8 cellular contexts compared by ENCODE assay signal in genomic region chr15:55407949-55408766, GRCh38. TPM values are rescaled to one million over a fixed set of nuclear protein-coding genes. Genes with fewer than 3 reads are reported as not detected.
A peak's percentile ranks its signal among the peaks of the same experiment; 100 is the strongest.
DNase-seq lines count a peak whose midpoint lies in the region; ATAC-seq and TF ChIP-seq lines count a peak whose summit lies in the region.

A gene with protein sequence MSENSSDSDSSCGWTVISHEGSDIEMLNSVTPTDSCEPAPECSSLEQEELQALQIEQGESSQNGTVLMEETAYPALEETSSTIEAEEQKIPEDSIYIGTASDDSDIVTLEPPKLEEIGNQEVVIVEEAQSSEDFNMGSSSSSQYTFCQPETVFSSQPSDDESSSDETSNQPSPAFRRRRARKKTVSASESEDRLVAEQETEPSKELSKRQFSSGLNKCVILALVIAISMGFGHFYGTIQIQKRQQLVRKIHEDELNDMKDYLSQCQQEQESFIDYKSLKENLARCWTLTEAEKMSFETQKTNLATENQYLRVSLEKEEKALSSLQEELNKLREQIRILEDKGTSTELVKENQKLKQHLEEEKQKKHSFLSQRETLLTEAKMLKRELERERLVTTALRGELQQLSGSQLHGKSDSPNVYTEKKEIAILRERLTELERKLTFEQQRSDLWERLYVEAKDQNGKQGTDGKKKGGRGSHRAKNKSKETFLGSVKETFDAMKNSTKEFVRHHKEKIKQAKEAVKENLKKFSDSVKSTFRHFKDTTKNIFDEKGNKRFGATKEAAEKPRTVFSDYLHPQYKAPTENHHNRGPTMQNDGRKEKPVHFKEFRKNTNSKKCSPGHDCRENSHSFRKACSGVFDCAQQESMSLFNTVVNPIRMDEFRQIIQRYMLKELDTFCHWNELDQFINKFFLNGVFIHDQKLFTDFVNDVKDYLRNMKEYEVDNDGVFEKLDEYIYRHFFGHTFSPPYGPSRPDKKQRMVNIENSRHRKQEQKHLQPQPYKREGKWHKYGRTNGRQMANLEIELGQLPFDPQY (minus strand): TSS chr15:55408359. CDS start chr15:55389424, 18,935 bp downstream.
TSS of gene PIERCE2 (plus strand) at chr15:55408495. CDS start at chr15:55408769, 274 bp downstream.

- H3K79me2 ChIP-seq in PC-9 (ENCODE audit: low read depth): 0 out of 2 replicates have a peak, but pooled peaks cover 3% of the 10 kb centered on the region

- H3K27ac Mint-ChIP-seq in activated T-cell treated with anti-CD3 and anti-CD28 coated beads, Interleukin-2, amount 50 U/mL, for 72 hours: peak within 1 kb of the TSS; percentile 89

- TF ChIP-seq POLR2A in esophagus squamous epithelium (IDR thresholded peaks at IDR 0.05): peak in 3 of 4 donors; percentile 7 to 89 (median 76)

- H3K4me3 Mint-ChIP-seq in activated T-cell treated with anti-CD3 and anti-CD28 coated beads, Interleukin-2, amount 50 U/mL, for 72 hours: peak within 1 kb of the TSS; percentile 90 to 95

- no peaks in the 10 kb centered on the region for H3K9me3 Mint-ChIP-seq in activated T-cell treated with anti-CD3 and anti-CD28 coated beads, Interleukin-2, amount 50 U/mL, for 72 hours

- H3K4me1 Mint-ChIP-seq in activated T-cell treated with anti-CD3 and anti-CD28 coated beads, Interleukin-2, amount 50 U/mL, for 72 hours (ENCODE audit: low read depth): peaks cover 45% of the 10 kb centered on the region

- no peaks in the 10 kb centered on the region for H3K9me3 ChIP-seq in PC-9 (ENCODE audit: insufficient read depth, low read depth)
- no peaks in the 10 kb centered on the region for H3K9me3 ChIP-seq in esophagus squamous epithelium

- peak within 1 kb of the TSS; percentile 42 for H3K4me3 ChIP-seq in Jurkat, Clone E6-1 (ENCODE audit: low read length)
- H3K4me3 ChIP-seq in PC-9: peak within 1 kb of the TSS; percentile 75
- peak within 1 kb of the TSS; percentile 79 to 94 (median 91) for H3K4me3 ChIP-seq in esophagus squamous epithelium

- DNase-seq in DMS79 (lab: John Stamatoyannopoulos, UW) (peak; percentile 51), PC-9 (peak; percentile 79 to 94), esophagus squamous epithelium (lab: John Stamatoyannopoulos, UW) (peak; percentile 62), myocyte (ENCODE audit: low read depth) (peak; percentile 95)
- DNase-seq in Jurkat, Clone E6-1 (ENCODE audit: low read depth, low spot score): peak; percentile 89
- DNase-seq in activated T-cell treated with anti-CD3 and anti-CD28 coated beads, Interleukin-2, amount 50 U/mL, for 72 hours: peak; percentile 91 to 92
- DNase-seq in stimulated activated CD8-positive, alpha-beta memory T cell treated with anti-CD3 and anti-CD28 coated beads, Interleukin-7, amount 100 ng/mL, for 48 hours (ENCODE audit: extremely low read depth in 1 of 2, low read depth in 1 of 2): peak; percentile 82 to 85

- H3K27me3 Mint-ChIP-seq in activated T-cell treated with anti-CD3 and anti-CD28 coated beads, Interleukin-2, amount 50 U/mL, for 72 hours (ENCODE audit: low read depth): no peaks in the 10 kb centered on the region

- POLR2A ChIA-PET in PC-9 (lab: Charles Lee; ENCODE audit: unreplicated experiment): interaction anchor here (0.5 to 0.6 kb wide), 3 partner anchors 89 to 248 kb away, joined by 3 to 18 read pairs (median 3); partner anchors contain the start of genes PIGB and PIGBOS1

- H3K4me1 ChIP-seq in PC-9 (replicated peaks; ENCODE audit: insufficient read depth) (peaks cover 35% of the 10 kb centered on the region), esophagus squamous epithelium (peaks cover 0 to 54% (median 24%) of the 10 kb centered on the region in 3 donors)

- H3K27ac ChIP-seq in PC-9 (peak within 1 kb of the TSS; percentile 55), esophagus squamous epithelium (peak within 1 kb of the TSS; percentile 89 to 97 (median 96))

- H3K9me2 ChIP-seq in PC-9 (ENCODE audit: insufficient read depth): no peaks in the 10 kb centered on the region

- peak; percentile 72 for TF ChIP-seq CTCF in PC-9 (conservative IDR thresholded peaks at IDR 0.05)
- TF ChIP-seq CTCF in esophagus squamous epithelium (IDR thresholded peaks at IDR 0.05): peak; percentile 72 to 97 (median 89)

- intact Hi-C loops in PC-9 (cut with micrococcal nuclease; ENCODE audit: unreplicated experiment): loop anchor here (5.0 to 10.0 kb wide), 2 partner anchors 91 to 213 kb away; partner anchors contain the start of genes PIGB, PIGBOS1 and RSL24D1
- intact Hi-C loops in esophagus squamous epithelium (cut with DNase I): no loop called here

- H4K20me1 ChIP-seq in PC-9 (ENCODE audit: insufficient read depth): no peaks in the 10 kb centered on the region

- H3F3A ChIP-seq in PC-9 (ENCODE audit: insufficient read depth, low read depth): peaks cover 9% of the 10 kb centered on the region; the same call in 1 of the 2 replicates

- H3K4me2 ChIP-seq in PC-9: peak within 1 kb of the TSS; percentile 94

- WGBS in esophagus squamous epithelium, 2 donors: 1% methylated on average over 14 to 17 of the region's 72 CpGs

- ATAC-seq in GM21619 (IDR thresholded peaks at IDR 0.05; ENCODE audit: unreplicated experiment): peak; percentile 92
- ATAC-seq in activated T-cell treated with anti-CD3 and anti-CD28 coated beads, Interleukin-2, amount 50 U/mL, for 72 hours (replicated peaks in 1 of 2): peak; percentile 93 to 94

- CTCF ChIA-PET in PC-9 (lab: Charles Lee): interaction anchor here (0.6 to 1.9 kb wide), 3 partner anchors 27 to 126 kb away, joined by 3 to 8 read pairs (median 4); partner anchors contain the start of genes PIGB and PIGBOS1

- H3K36me3 Mint-ChIP-seq in activated T-cell treated with anti-CD3 and anti-CD28 coated beads, Interleukin-2, amount 50 U/mL, for 72 hours (ENCODE audit: insufficient read depth in 2 of 2): peaks cover 0 to 2% of the 10 kb centered on the region in 2 donors

- no peaks in the 10 kb centered on the region for H3K36me3 ChIP-seq in PC-9 (ENCODE audit: low read depth)
- H3K36me3 ChIP-seq in esophagus squamous epithelium: no peaks in the 10 kb centered on the region

- BruUV-seq in PC-9 (replicated peaks; lab: Mats Ljungman, UMichigan): no TSS peak

- H2AFZ ChIP-seq in PC-9: peak within 1 kb of the TSS; percentile 89

- H3K27me3 ChIP-seq in PC-9 (ENCODE audit: insufficient read depth, low read depth) (no peaks in the 10 kb centered on the region), esophagus squamous epithelium (no peaks in the 10 kb centered on the region)

RNA-seq across cellular contexts. Expression of the first gene that starts in this region (rescaled TPM):
- 4.1 TPM for polyA plus RNA-seq in Jurkat, Clone E6-1 (2012; ENCODE audit: insufficient read depth, insufficient read length)
- total RNA-seq in PC-9 (2021) (26.3 and 26.4 TPM in 2 replicates), esophagus squamous epithelium (10 to 100 TPM in 2 of 4 donors, 1 to 10 TPM in 2; 6.9 to 24.2 (median 15.4) TPM), myocyte (63.6 and 64.1 TPM in 2 replicates)
- total RNA-seq in activated T-cell treated with anti-CD3 and anti-CD28 coated beads, Interleukin-2, amount 50 U/mL, for 72 hours: 10 to 100 TPM; 34.0 to 43.1 TPM
- 75.1 TPM for polyA plus RNA-seq in myocyte (2012)

RNA-seq across cellular contexts. Expression of gene PIERCE2, which starts in this region (rescaled TPM):
- not detected for polyA plus RNA-seq in Jurkat, Clone E6-1 (2012; ENCODE audit: insufficient read depth, insufficient read length)
- total RNA-seq in PC-9 (2021): 1.2 and 2.1 TPM in 2 replicates
- under 1 TPM in 1 of 2 donors, not detected in 1; 0.69 TPM for total RNA-seq in activated T-cell treated with anti-CD3 and anti-CD28 coated beads, Interleukin-2, amount 50 U/mL, for 72 hours
- 1 to 10 TPM in 1 of 4 donors, not detected in 3; 3.2 TPM for total RNA-seq in esophagus squamous epithelium
- 5.4 and 8.5 TPM in 2 replicates for total RNA-seq in myocyte
- 4.1 TPM for polyA plus RNA-seq in myocyte (2012)

Comparison
In these comparisons a context has a peak if more than half of its experiments do, and no peak if none do; other contexts are left out.
1. Peak in every context shown above with its lines: DNase-seq, ATAC-seq, H3K4me3 ChIP-seq and H3K27ac ChIP-seq.